ENCODE assay signal across 8 cellular contexts in genomic region chr16:28615486-28616223, GRCh38. TPM values are rescaled to one million over a fixed set of nuclear protein-coding genes. Genes with fewer than 3 reads are reported as not detected.
DNase-seq lines count a peak whose midpoint lies in the region; ATAC-seq, FAIRE-seq and TF ChIP-seq lines count a peak whose summit lies in the region.
"Not testable (repeated sequence)": the region's sequence is repeated elsewhere in the genome, so short reads cannot be mapped to it uniquely, and the experiment has no call there.

No MANE protein-coding gene starts in this region.

- intact Hi-C loops in PC-9 (cut with micrococcal nuclease; ENCODE audit: unreplicated experiment): loop anchor here (5.0 kb wide), 2 partner anchors 63 to 338 kb away; partner anchors contain the start of gene SGF29
- intact Hi-C loops in ovary (cut with DNase I); uterus (cut with DNase I; ENCODE audit: low total_unique reads): not testable (repeated sequence)

- CTCF ChIA-PET in PC-9 (lab: Charles Lee): interaction anchor here (1.1 kb wide), 1 partner anchor 18 kb away, joined by 4 read pairs; no protein-coding TSS in a partner anchor
- CTCF ChIA-PET in activated CD8-positive, alpha-beta T cell treated with anti-CD3 and anti-CD28 coated beads, Interleukin-2, amount 10 ng/mL, durations not matched to agents 7 days and 5 days (lab: Charles Lee): not testable (repeated sequence)

- H3K27me3 ChIP-seq in DOHH2 (ENCODE audit: control insufficient read depth, low read length); MG63; PC-9 (ENCODE audit: insufficient read depth, low read depth); endodermal cell (ENCODE audit: control insufficient read depth, insufficient read depth, low read length, poor library complexity, severe bottlenecking); keratinocyte (ENCODE audit: control insufficient read depth, extremely low read depth, insufficient read depth, low read length); ovary; uterus: not testable (repeated sequence)

- H3K9ac ChIP-seq in endodermal cell (ENCODE audit: extremely low read depth, low read length, poor library complexity, severe bottlenecking); keratinocyte (ENCODE audit: control insufficient read depth, extremely low read depth, insufficient read depth, low read length): not testable (repeated sequence)

- H3K79me2 ChIP-seq in DOHH2 (ENCODE audit: control insufficient read depth, low read length) (peaks cover 50% of the 10 kb centered on the region), PC-9 (ENCODE audit: low read depth) (peaks cover 26% of the 10 kb centered on the region)
- H3K79me2 ChIP-seq in keratinocyte (ENCODE audit: control insufficient read depth, insufficient read depth, low read length): not testable (repeated sequence)

- BruUV-seq in PC-9 (replicated peaks; lab: Mats Ljungman, UMichigan): not testable (repeated sequence)

- H3K9me3 ChIP-seq in DOHH2 (ENCODE audit: control insufficient read depth, insufficient read depth, low read length); MG63; PC-9 (ENCODE audit: insufficient read depth, low read depth); endodermal cell (ENCODE audit: control insufficient read depth, low read length); keratinocyte (ENCODE audit: control insufficient read depth, low read depth, low read length); ovary; uterus: not testable (repeated sequence)

- not testable (repeated sequence) for H3K27ac ChIP-seq in DOHH2 (ENCODE audit: low read depth, low read length); PC-9; endodermal cell (ENCODE audit: low read depth, low read length); keratinocyte (ENCODE audit: control insufficient read depth, insufficient read depth, low read length); ovary; uterus

- not testable (repeated sequence) for H3K27me3 Mint-ChIP-seq in activated CD8-positive, alpha-beta T cell treated with anti-CD3 and anti-CD28 coated beads, Interleukin-2, amount 10 ng/mL, durations not matched to agents 7 days and 5 days (ENCODE audit: low read depth); endodermal cell (ENCODE audit: insufficient read depth)

- not testable (repeated sequence) for H3K27ac Mint-ChIP-seq in activated CD8-positive, alpha-beta T cell treated with anti-CD3 and anti-CD28 coated beads, Interleukin-2, amount 10 ng/mL, durations not matched to agents 7 days and 5 days; endodermal cell

- not testable (repeated sequence) for H3K4me3 ChIP-seq in DOHH2 (ENCODE audit: low read length); MG63; PC-9; endodermal cell (ENCODE audit: low read length); keratinocyte (ENCODE audit: control insufficient read depth in 2 of 3, extremely low read depth in 1 of 3, insufficient read depth in 2 of 3, low read depth in 1 of 3, low read length in 3 of 3); ovary; uterus

- WGBS in endodermal cell (ENCODE audit: insufficient coverage in 1 of 2, insufficient read length in 1 of 2), 2 experiments: 40 to 63% methylated on average over 3 to 15 of the region's 24 CpGs
- WGBS in ovary, 3 donors: 43 to 47% (median 44%) methylated on average over 17 of the region's 24 CpGs

- dilution Hi-C loops in keratinocyte (cut with MboI; ENCODE audit: extremely low pct_ligation_motif_present, low sequenced_read_pairs): not testable (repeated sequence)

- peaks cover 11% of the 10 kb centered on the region for H3K36me3 Mint-ChIP-seq in activated CD8-positive, alpha-beta T cell treated with anti-CD3 and anti-CD28 coated beads, Interleukin-2, amount 10 ng/mL, durations not matched to agents 7 days and 5 days (ENCODE audit: low read depth)
- H3K36me3 Mint-ChIP-seq in endodermal cell (ENCODE audit: low read depth): not testable (repeated sequence)

- H3K9me1 ChIP-seq in keratinocyte (ENCODE audit: control insufficient read depth, extremely low read depth, insufficient read depth, low read length): not testable (repeated sequence)

- TF ChIP-seq POLR2A in ovary (IDR thresholded peaks at IDR 0.05); uterus (IDR thresholded peaks at IDR 0.05): not testable (repeated sequence)

- not testable (repeated sequence) for H3K9me3 Mint-ChIP-seq in activated CD8-positive, alpha-beta T cell treated with anti-CD3 and anti-CD28 coated beads, Interleukin-2, amount 10 ng/mL, durations not matched to agents 7 days and 5 days (ENCODE audit: insufficient read depth); endodermal cell

- not testable (repeated sequence) for TF ChIP-seq EP300 in ovary (IDR thresholded peaks at IDR 0.05)

- H3K4me1 ChIP-seq in DOHH2 (ENCODE audit: control insufficient read depth, low read length) (peaks cover 53% of the 10 kb centered on the region), PC-9 (replicated peaks; ENCODE audit: insufficient read depth) (peaks cover 29% of the 10 kb centered on the region)
- not testable (repeated sequence) for H3K4me1 ChIP-seq in endodermal cell (ENCODE audit: control insufficient read depth, insufficient read depth, low read length); keratinocyte (ENCODE audit: control insufficient read depth, extremely low read depth, insufficient read depth, low read length); ovary (ENCODE audit: insufficient read depth); uterus

- POLR2A ChIA-PET in PC-9 (lab: Charles Lee; ENCODE audit: unreplicated experiment); activated CD8-positive, alpha-beta T cell treated with anti-CD3 and anti-CD28 coated beads, Interleukin-2, amount 10 ng/mL, durations not matched to agents 7 days and 5 days (lab: Charles Lee): not testable (repeated sequence)

- peaks cover 45% of the 10 kb centered on the region for H3K36me3 ChIP-seq in DOHH2 (ENCODE audit: control insufficient read depth, low read length)
- not testable (repeated sequence) for H3K36me3 ChIP-seq in MG63; endodermal cell (ENCODE audit: control insufficient read depth, insufficient read depth, low read length); keratinocyte (ENCODE audit: control insufficient read depth in 2 of 2, extremely low read depth in 1 of 2, insufficient read depth in 2 of 2, low read length in 2 of 2); ovary; uterus
- H3K36me3 ChIP-seq in PC-9 (ENCODE audit: low read depth): peaks cover 15% of the 10 kb centered on the region; the same call in 1 of the 2 replicates

- not testable (repeated sequence) for H3K4me1 Mint-ChIP-seq in activated CD8-positive, alpha-beta T cell treated with anti-CD3 and anti-CD28 coated beads, Interleukin-2, amount 10 ng/mL, durations not matched to agents 7 days and 5 days (ENCODE audit: low read depth); endodermal cell

- peak overlapping the region; percentile 11; the same call in 1 of the 2 replicates for H3K4me2 ChIP-seq in DOHH2 (ENCODE audit: low read length)
- not testable (repeated sequence) for H3K4me2 ChIP-seq in PC-9; keratinocyte (ENCODE audit: control insufficient read depth, extremely low read depth, insufficient read depth, low read depth, low read length)

- not testable (repeated sequence) for H3K4me3 Mint-ChIP-seq in activated CD8-positive, alpha-beta T cell treated with anti-CD3 and anti-CD28 coated beads, Interleukin-2, amount 10 ng/mL, durations not matched to agents 7 days and 5 days; endodermal cell

- not testable (repeated sequence) for ATAC-seq in activated CD8-positive, alpha-beta T cell treated with anti-CD3 and anti-CD28 coated beads, Interleukin-2, amount 10 ng/mL, durations not matched to agents 7 days and 5 days

- H3F3A ChIP-seq in DOHH2 (ENCODE audit: control insufficient read depth, insufficient read depth) (peaks cover 24% of the 10 kb centered on the region), PC-9 (ENCODE audit: insufficient read depth, low read depth) (peaks cover 38% of the 10 kb centered on the region)

- not testable (repeated sequence) for H2AFZ ChIP-seq in PC-9; keratinocyte (ENCODE audit: control insufficient read depth, low read length)

- DNase-seq in MG63 (peak; percentile 54), PC-9 (peak in 1 of 2 experiments; percentile 72), endodermal cell (peak; percentile 76), ovary (peak; percentile 53 to 65 (median 64)), uterus (peak; percentile 51 to 65)
- peak; percentile 46 for DNase-seq in activated CD8-positive, alpha-beta T cell treated with anti-CD3 and anti-CD28 coated beads, Interleukin-2, amount 10 ng/mL, durations not matched to agents 7 days and 5 days
- DNase-seq in keratinocyte (ENCODE audit: low read depth, low spot score): not testable (repeated sequence)

- FAIRE-seq in keratinocyte (lab: Jason Lieb, UNC): not testable (repeated sequence)

- TF ChIP-seq CTCF in DOHH2 (IDR thresholded peaks at IDR 0.05; ENCODE audit: low read depth, low read length, poor library complexity, severe bottlenecking): peak; percentile 29
- TF ChIP-seq CTCF in PC-9 (conservative IDR thresholded peaks at IDR 0.05): peak; percentile 77
- peak; percentile 81 for TF ChIP-seq CTCF in endodermal cell (conservative IDR thresholded peaks at IDR 0.05)
- peak; percentile 38 to 59 (median 44) for TF ChIP-seq CTCF in keratinocyte (optimal IDR thresholded peaks at IDR 0.05 in 1 of 3, IDR thresholded peaks at IDR 0.05 in 1 of 3, conservative IDR thresholded peaks at IDR 0.05 in 1 of 3; ENCODE audit: extremely low read depth in 1 of 3, insufficient read depth in 2 of 3, low read length in 3 of 3)
- peak; percentile 35 to 45 (median 45) for TF ChIP-seq CTCF in ovary (IDR thresholded peaks at IDR 0.05)
- peak; percentile 45 to 75 (median 67) for TF ChIP-seq CTCF in uterus (IDR thresholded peaks at IDR 0.05)

- H3K9me2 ChIP-seq in DOHH2 (replicated peaks; ENCODE audit: control insufficient read depth, low read length); PC-9 (ENCODE audit: insufficient read depth): not testable (repeated sequence)

- not testable (repeated sequence) for H4K20me1 ChIP-seq in DOHH2 (ENCODE audit: control insufficient read depth, insufficient read depth, low read depth, low read length); PC-9 (ENCODE audit: insufficient read depth); keratinocyte (ENCODE audit: control insufficient read depth, extremely low read depth, insufficient read depth, low read length)

RNA-seq across cellular contexts. Expression of gene SULT1A1, which starts 5.8 kb away (rescaled TPM):
- total RNA-seq in MG63 (2014; rRNA removed; shearing (Covaris generic); ENCODE audit: low replicate concordance): 0.12 and 2.3 TPM in 2 replicates
- total RNA-seq in PC-9 (2021): 82.0 and 98.8 TPM in 2 replicates
- 10 to 100 TPM; 11.8 to 13.0 TPM for total RNA-seq in activated CD8-positive, alpha-beta T cell treated with anti-CD3 and anti-CD28 coated beads, Interleukin-2, amount 10 ng/mL, durations not matched to agents 7 days and 5 days
- 1 to 10 TPM; 4.3 to 7.2 TPM for total RNA-seq in endodermal cell
- 4.4 TPM for polyA plus RNA-seq in endodermal cell (2013, experiment 1 of 2)
- 7.2 TPM for polyA plus RNA-seq in endodermal cell (2013, experiment 2 of 2)
- 0.96 to 1.6 TPM (median 1.2 TPM) in 3 replicates for polyA plus RNA-seq in keratinocyte
- polyA plus RNA-seq in keratinocyte (2011; ENCODE audit: low read depth): 0.47 TPM
- polyA plus RNA-seq in keratinocyte (2011; cell fraction: cytosol; rRNA removed): 0.64 and 1.6 TPM in 2 replicates
- 1.6 and 1.9 TPM in 2 replicates for polyA plus RNA-seq in keratinocyte (2011; cell fraction: nucleus; rRNA removed)
- 0.80 and 1.1 TPM in 2 replicates for polyA plus RNA-seq in keratinocyte (2012; ENCODE audit: low replicate concordance)
- polyA minus RNA-seq in keratinocyte: 0.13 to 0.86 TPM (median 0.32 TPM) in 3 replicates
- 1.5 TPM for polyA minus RNA-seq in keratinocyte (2011; cell fraction: cytosol; rRNA and poly(A)+ RNA removed)
- 0.63 and 1.3 TPM in 2 replicates for polyA minus RNA-seq in keratinocyte (2011; cell fraction: nucleus; rRNA and poly(A)+ RNA removed)
- total RNA-seq in ovary: 10 to 100 TPM in 5 of 7 donors, 1 to 10 TPM in 2; 5.4 to 22.3 (median 10.3) TPM
- polyA plus RNA-seq in ovary: 10 to 100 TPM; 11.3 to 54.6 TPM
- 10 to 100 TPM in 2 of 4 donors, 1 to 10 TPM in 2; 2.8 to 30.3 (median 8.5) TPM for total RNA-seq in uterus

RNA-seq across cellular contexts. Expression of gene SULT1A2, which starts 18.8 kb away (rescaled TPM):
- total RNA-seq in MG63 (2014; rRNA removed; shearing (Covaris generic); ENCODE audit: low replicate concordance): not detected in 2 replicates
- 21.8 and 23.0 TPM in 2 replicates for total RNA-seq in PC-9 (2021)
- total RNA-seq in activated CD8-positive, alpha-beta T cell treated with anti-CD3 and anti-CD28 coated beads, Interleukin-2, amount 10 ng/mL, durations not matched to agents 7 days and 5 days: under 1 TPM; 0.42 to 0.57 TPM
- total RNA-seq in endodermal cell: 1 to 10 TPM in 1 of 2 donors, under 1 TPM in 1; 0.29 to 1.9 TPM
- polyA plus RNA-seq in endodermal cell (2013, experiment 1 of 2): 1.2 TPM
- polyA plus RNA-seq in endodermal cell (2013, experiment 2 of 2): 0.54 TPM
- 0.10 TPM in 1 of 3 replicates, not detected in the others for polyA plus RNA-seq in keratinocyte
- polyA plus RNA-seq in keratinocyte (2011; ENCODE audit: low read depth): not detected
- 0.04 and 0.06 TPM in 2 replicates for polyA plus RNA-seq in keratinocyte (2011; cell fraction: cytosol; rRNA removed)
- polyA plus RNA-seq in keratinocyte (2011; cell fraction: nucleus; rRNA removed): 0.11 TPM in 1 of 2 replicates, not detected in the other
- polyA plus RNA-seq in keratinocyte (2012; ENCODE audit: low replicate concordance): not detected in 2 replicates
- polyA minus RNA-seq in keratinocyte: 0.30 TPM in 1 of 3 replicates, not detected in the others
- polyA minus RNA-seq in keratinocyte (2011; cell fraction: cytosol; rRNA and poly(A)+ RNA removed): not detected
- polyA minus RNA-seq in keratinocyte (2011; cell fraction: nucleus; rRNA and poly(A)+ RNA removed): not detected in 2 replicates
- 1 to 10 TPM in 2 of 7 donors, under 1 TPM in 5; 0.20 to 1.6 (median 0.78) TPM for total RNA-seq in ovary
- 1 to 10 TPM in 1 of 2 donors, under 1 TPM in 1; 0.13 to 1.2 TPM for polyA plus RNA-seq in ovary
- total RNA-seq in uterus: under 1 TPM in 2 of 4 donors, not detected in 2; 0.41 to 0.46 TPM

RNA-seq across cellular contexts. Expression of gene NPIPB8, which starts 22.2 kb away (rescaled TPM):
- total RNA-seq in MG63 (2014; rRNA removed; shearing (Covaris generic); ENCODE audit: low replicate concordance): not detected in 2 replicates
- total RNA-seq in PC-9 (2021) (2.2 and 4.1 TPM in 2 replicates), endodermal cell (under 1 TPM in 1 of 2 donors, not detected in 1; 0.35 TPM), ovary (1 to 10 TPM in 2 of 7 donors, under 1 TPM in 3, not detected in 2; 0.28 to 2.7 (median 0.93) TPM), uterus (1 to 10 TPM in 1 of 4 donors, not detected in 3; 8.1 TPM)
- 1 to 10 TPM in 1 of 2 experiments, under 1 TPM in 1; 0.89 to 1.0 TPM for total RNA-seq in activated CD8-positive, alpha-beta T cell treated with anti-CD3 and anti-CD28 coated beads, Interleukin-2, amount 10 ng/mL, durations not matched to agents 7 days and 5 days
- polyA plus RNA-seq in endodermal cell (2013, experiment 1 of 2): not detected
- not detected for polyA plus RNA-seq in endodermal cell (2013, experiment 2 of 2)
- polyA plus RNA-seq in keratinocyte (0.41 to 0.49 TPM in 2 of 3 replicates, not detected in the other), ovary (not detected)
- polyA plus RNA-seq in keratinocyte (2011; ENCODE audit: low read depth): not detected
- polyA plus RNA-seq in keratinocyte (2011; cell fraction: cytosol; rRNA removed): not detected in 2 replicates
- 0.39 and 0.61 TPM in 2 replicates for polyA plus RNA-seq in keratinocyte (2011; cell fraction: nucleus; rRNA removed)
- 0.45 TPM in 1 of 2 replicates, not detected in the other for polyA plus RNA-seq in keratinocyte (2012; ENCODE audit: low replicate concordance)
- polyA minus RNA-seq in keratinocyte: 0.10 TPM in 1 of 3 replicates, not detected in the others
- not detected for polyA minus RNA-seq in keratinocyte (2011; cell fraction: cytosol; rRNA and poly(A)+ RNA removed)
- polyA minus RNA-seq in keratinocyte (2011; cell fraction: nucleus; rRNA and poly(A)+ RNA removed): 1.6 TPM in 1 of 2 replicates, not detected in the other

Comparison
In these comparisons a context has a peak if more than half of its experiments do, and no peak if none do; other contexts are left out.
1. CTCF ChIP-seq: peak in every context shown above with its lines; median percentile 81 in endodermal cell; 77 in PC-9; 67 in uterus; 45 in ovary; 44 in keratinocyte; 29 in DOHH2.